Comparison of ENCODE assay signal across 10 cellular contexts in the genomic region with DNA sequence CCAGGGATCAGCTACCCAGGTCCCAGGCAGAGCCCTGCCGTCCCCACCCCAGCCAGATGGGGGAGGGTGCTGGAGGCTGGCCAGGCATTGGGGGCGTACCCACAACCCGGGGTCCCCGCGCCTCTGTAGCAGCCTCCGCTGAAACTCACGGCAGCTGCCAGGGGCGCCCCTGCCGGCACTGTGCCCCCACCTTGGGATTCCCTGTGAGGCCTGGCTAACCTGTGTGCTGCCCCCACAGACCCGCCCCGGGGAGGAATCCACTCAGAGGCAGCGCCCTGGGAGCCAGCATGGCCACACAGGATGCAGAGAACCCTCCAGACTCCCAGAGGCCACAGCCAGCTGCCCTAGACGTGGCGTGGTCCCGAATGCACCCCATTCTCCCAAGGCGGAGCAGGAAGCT. TPM values are rescaled to one million over a fixed set of nuclear protein-coding genes. Genes with fewer than 3 reads are reported as not detected.
A peak's percentile ranks its signal among the peaks of the same experiment; 100 is the strongest.
DNase-seq lines count a peak whose midpoint lies in the region; ATAC-seq and TF ChIP-seq lines count a peak whose summit lies in the region.
"Had no signal": no experiment of that assay in that cellular context is flagged by ENCODE, and none has a peak within 500 bp of the region (broad histone marks: within the 10 kb centered on the region; RNA-seq: fewer than 3 reads in every experiment).

No MANE protein-coding gene starts in this region.

- no peak overlapping the region for H2AK5ac ChIP-seq in trophoblast cell (ENCODE audit: low read length)

- H3K27ac Mint-ChIP-seq in activated T-helper 17 cell treated with anti-CD3 and anti-CD28 coated beads, Interleukin-2, amount 50 U/mL, for 72 hours = no peak overlapping the region

- peaks cover 30% of the 10 kb centered on the region; the same call in 1 of the 2 replicates for H3K79me2 ChIP-seq in Loucy (ENCODE audit: insufficient read depth, low read length)
- peaks cover 28% of the 10 kb centered on the region for H3K79me2 ChIP-seq in trophoblast cell (ENCODE audit: control insufficient read depth, insufficient read depth, low read length, poor library complexity)

- peaks cover 84% of the 10 kb centered on the region for H4K20me1 ChIP-seq in BLaER1
- peaks cover 20% of the 10 kb centered on the region for H4K20me1 ChIP-seq in Loucy (ENCODE audit: insufficient read depth, low read length, poor library complexity, severe bottlenecking)

- H3K4me1 ChIP-seq in BLaER1 (peaks cover 67% of the 10 kb centered on the region), Loucy (ENCODE audit: insufficient read depth, low read length, poor library complexity, severe bottlenecking) (peaks cover 18% of the 10 kb centered on the region), trophoblast cell (ENCODE audit: control insufficient read depth in 1 of 2, insufficient read depth in 2 of 2, low read length in 2 of 2) (peaks cover 14 to 31% of the 10 kb centered on the region in 2 experiments)

- H3K36me3 ChIP-seq in BLaER1 (peaks cover 18% of the 10 kb centered on the region), Loucy (ENCODE audit: insufficient read depth, low read length) (no peaks in the 10 kb centered on the region; the same call in 1 of the 2 replicates), trophoblast cell (ENCODE audit: control insufficient read depth in 1 of 2, insufficient read depth in 2 of 2, low read length in 2 of 2) (peaks cover 18 to 22% of the 10 kb centered on the region in 2 experiments)

- no peak overlapping the region for H3K4me3 ChIP-seq in BLaER1
- no peak overlapping the region for H3K4me3 ChIP-seq in Loucy (ENCODE audit: low read length, poor library complexity, severe bottlenecking)
- peak overlapping the region; percentile 37 for H3K4me3 ChIP-seq in epithelial cell of esophagus (ENCODE audit: low read length)
- H3K4me3 ChIP-seq in trophoblast cell (ENCODE audit: low read depth, low read length) = no peak overlapping the region

- no peak overlapping the region for H4K8ac ChIP-seq in trophoblast cell (ENCODE audit: low read depth, low read length)

- H3K9ac ChIP-seq in BLaER1 (0 out of 2 replicates have a peak overlapping the region, but pooled peaks have one; percentile 40), Loucy (ENCODE audit: low read depth, low read length, poor library complexity, severe bottlenecking) (peak overlapping the region; percentile 17), trophoblast cell (ENCODE audit: low read length) (no peak overlapping the region)

- peaks cover 8% of the 10 kb centered on the region for H3K36me3 Mint-ChIP-seq in activated T-helper 17 cell treated with anti-CD3 and anti-CD28 coated beads, Interleukin-2, amount 50 U/mL, for 72 hours (ENCODE audit: low read depth)

- H2BK120ac ChIP-seq in trophoblast cell (ENCODE audit: insufficient read depth, low read length, poor library complexity) = no peak overlapping the region

- no peaks in the 10 kb centered on the region for H3K9me3 ChIP-seq in BLaER1
- H3K9me3 ChIP-seq in Loucy (ENCODE audit: insufficient read depth, low read depth, low read length) = no peaks in the 10 kb centered on the region
- peaks cover 10% of the 10 kb centered on the region for H3K9me3 ChIP-seq in trophoblast cell (ENCODE audit: insufficient read depth, low read depth, low read length)

- peaks cover 12% of the 10 kb centered on the region for H3K79me1 ChIP-seq in trophoblast cell (ENCODE audit: low read length)

- H4K12ac ChIP-seq in trophoblast cell (ENCODE audit: low read depth, low read length) = no peak overlapping the region

- no peak overlapping the region for H3K23ac ChIP-seq in trophoblast cell (ENCODE audit: low read length)

- H2BK12ac ChIP-seq in trophoblast cell (ENCODE audit: low read length) = no peak overlapping the region

- TF ChIP-seq CTCF in Loucy (conservative IDR thresholded peaks at IDR 0.05; ENCODE audit: low read length) (no peak), epithelial cell of esophagus (IDR thresholded peaks at IDR 0.05; ENCODE audit: insufficient read depth, low read depth, low read length, missing control alignments) (no peak)

- WGBS in trophoblast cell (ENCODE audit: extremely low coverage, insufficient coverage, insufficient read length) = no CpG with 5 or more reads among the region's 16 CpGs

- H2AFZ ChIP-seq in Loucy (ENCODE audit: low read length) (no peak overlapping the region), trophoblast cell (ENCODE audit: insufficient read depth, low read length, poor library complexity) (no peak overlapping the region)

- peak overlapping the region; percentile 12 for H3K18ac ChIP-seq in trophoblast cell (ENCODE audit: low read length)

- no peaks in the 10 kb centered on the region for H3K9me3 Mint-ChIP-seq in activated T-helper 17 cell treated with anti-CD3 and anti-CD28 coated beads, Interleukin-2, amount 50 U/mL, for 72 hours

- H3K27ac ChIP-seq in BLaER1 (peak overlapping the region; percentile 51; the same call in 1 of the 2 replicates), trophoblast cell (ENCODE audit: low read depth, low read length) (no peak overlapping the region)

- no peaks in the 10 kb centered on the region for H3K9me2 ChIP-seq in Loucy (replicated peaks; ENCODE audit: low read depth, low read length)

- H3K14ac ChIP-seq in trophoblast cell (ENCODE audit: low read length) = no peak overlapping the region

- H4K91ac ChIP-seq in trophoblast cell (ENCODE audit: low read depth, low read length) = no peak overlapping the region

- no peak overlapping the region for H2BK5ac ChIP-seq in trophoblast cell (ENCODE audit: low read depth, low read length, poor library complexity)

- H3K27me3 ChIP-seq in BLaER1 (no peaks in the 10 kb centered on the region), Loucy (ENCODE audit: insufficient read depth, low read length, poor library complexity, severe bottlenecking) (no peaks in the 10 kb centered on the region), trophoblast cell (ENCODE audit: insufficient read depth, low read length) (no peaks in the 10 kb centered on the region)

- H3K4me2 ChIP-seq in BLaER1 (peak overlapping the region; percentile 99), Loucy (ENCODE audit: low read depth, low read length, poor library complexity, severe bottlenecking) (peak overlapping the region; percentile 92), trophoblast cell (ENCODE audit: low read length) (no peak overlapping the region)

- no peaks in the 10 kb centered on the region for H3K27me3 Mint-ChIP-seq in activated T-helper 17 cell treated with anti-CD3 and anti-CD28 coated beads, Interleukin-2, amount 50 U/mL, for 72 hours

- H3K4me3 Mint-ChIP-seq in activated T-helper 17 cell treated with anti-CD3 and anti-CD28 coated beads, Interleukin-2, amount 50 U/mL, for 72 hours = no peak overlapping the region

- DNase-seq in epithelial cell of esophagus (ENCODE audit: low read depth) (no peak), trophoblast cell (peak in 1 of 2 donors; percentile 54), inferior parietal cortex (ENCODE audit: extremely low spot score) (no peak)
- DNase-seq: NCI-H2107 had no signal

- ATAC-seq in activated T-helper 17 cell treated with anti-CD3 and anti-CD28 coated beads, Interleukin-2, amount 50 U/mL, for 72 hours (replicated peaks) = no peak
- ATAC-seq in GM21423 (IDR thresholded peaks at IDR 0.05; ENCODE audit: unreplicated experiment) = no peak
- ATAC-seq in HG03439 (IDR thresholded peaks at IDR 0.05; ENCODE audit: unreplicated experiment) = no peak

- peak overlapping the region; percentile 20 for H3K4ac ChIP-seq in trophoblast cell (ENCODE audit: low read depth, low read length)

- peaks cover 9% of the 10 kb centered on the region for H3K4me1 Mint-ChIP-seq in activated T-helper 17 cell treated with anti-CD3 and anti-CD28 coated beads, Interleukin-2, amount 50 U/mL, for 72 hours

- H3F3A ChIP-seq in Loucy (ENCODE audit: low read depth) = no peaks in the 10 kb centered on the region

RNA-seq across cellular contexts. Expression of gene DVL1, which starts 3.8 kb away (rescaled TPM):
- 49.5 and 53.4 TPM in 2 replicates for polyA plus RNA-seq in trophoblast cell (2013)
- 10 to 100 TPM; 46.2 to 48.0 TPM for total RNA-seq in activated T-helper 17 cell treated with anti-CD3 and anti-CD28 coated beads, Interleukin-2, amount 50 U/mL, for 72 hours

RNA-seq across cellular contexts. Expression of gene MXRA8, which starts 13.0 kb away (rescaled TPM):
- 198 and 200 TPM in 2 replicates for polyA plus RNA-seq in trophoblast cell (2013)
- total RNA-seq in activated T-helper 17 cell treated with anti-CD3 and anti-CD28 coated beads, Interleukin-2, amount 50 U/mL, for 72 hours = under 1 TPM in 1 of 2 donors, not detected in 1; 0.56 TPM
- total RNA-seq: dermis microvascular lymphatic vessel endothelial cell had no signal

RNA-seq across cellular contexts. Expression of gene TAS1R3, which starts 14.3 kb away (rescaled TPM):
- 0.17 and 0.21 TPM in 2 replicates for polyA plus RNA-seq in trophoblast cell (2013)
- total RNA-seq in activated T-helper 17 cell treated with anti-CD3 and anti-CD28 coated beads, Interleukin-2, amount 50 U/mL, for 72 hours = 1 to 10 TPM in 1 of 2 donors, under 1 TPM in 1; 0.71 to 1.1 TPM

RNA-seq across cellular contexts. Expression of gene CPTP, which starts 20.8 kb away (rescaled TPM):
- polyA plus RNA-seq in trophoblast cell (2013) = 20.9 and 21.3 TPM in 2 replicates
- 10 to 100 TPM; 16.8 to 22.3 TPM for total RNA-seq in activated T-helper 17 cell treated with anti-CD3 and anti-CD28 coated beads, Interleukin-2, amount 50 U/mL, for 72 hours

RNA-seq across cellular contexts. Expression of gene INTS11, which starts 20.9 kb away (rescaled TPM):
- 86.5 and 92.0 TPM in 2 replicates for polyA plus RNA-seq in trophoblast cell (2013)
- 100 to 1,000 TPM; 122 to 125 TPM for total RNA-seq in activated T-helper 17 cell treated with anti-CD3 and anti-CD28 coated beads, Interleukin-2, amount 50 U/mL, for 72 hours
